8 cellular contexts compared by ENCODE assay signal in the genomic region with DNA sequence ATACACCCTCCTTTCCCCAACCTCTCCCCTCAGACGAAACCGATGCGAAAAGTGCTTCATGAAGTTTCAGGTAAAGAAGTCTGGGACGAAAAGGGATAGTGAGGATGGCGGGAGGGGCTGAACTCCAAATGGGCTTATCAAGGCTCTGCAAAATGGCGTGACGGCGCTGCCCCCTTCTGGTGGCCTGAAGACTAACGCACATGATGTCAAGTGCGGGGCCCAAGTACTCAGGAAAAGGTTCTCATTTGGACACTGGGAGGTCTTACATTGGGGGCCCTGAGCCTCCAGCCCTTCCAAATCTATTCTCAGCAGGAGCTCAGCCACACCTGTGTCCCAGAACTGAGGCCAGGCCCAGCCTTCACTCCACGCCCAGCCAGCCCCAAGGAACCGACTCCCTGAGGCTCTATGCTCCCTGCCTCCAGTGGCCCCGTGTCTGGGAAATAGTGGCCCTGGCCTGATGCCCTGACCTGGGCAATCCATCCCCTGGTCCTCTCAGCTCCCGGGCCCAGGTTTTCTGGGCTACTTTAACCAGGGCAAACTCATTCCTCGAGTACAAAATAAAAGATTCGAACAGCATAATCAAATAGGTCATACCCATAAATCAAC.
DNase-seq lines count a peak whose midpoint lies in the region; ATAC-seq, FAIRE-seq and TF ChIP-seq lines count a peak whose summit lies in the region.

No MANE protein-coding gene starts in this region.

- intact Hi-C loops in adrenal gland (cut with DNase I): loop anchor here in 1 of 2 donors (5.0 kb wide), 1 partner anchor 186 kb away; no protein-coding TSS in a partner anchor

- DNase-seq in activated CD4-positive, alpha-beta T cell treated with anti-CD3 and anti-CD28 coated beads for 48 hours: peak; percentile 70
- DNase-seq in activated CD4-positive, alpha-beta T cell treated with anti-CD3 and anti-CD28 coated beads for 4 hours: no peak
- peak; percentile 68 for DNase-seq in NB4 (ENCODE audit: low read depth)
- peak; percentile 54 to 84 (median 74) for DNase-seq in adrenal gland
- DNase-seq in keratinocyte (ENCODE audit: low read depth, low spot score): no peak
- peak; percentile 57 for DNase-seq in stimulated activated naive CD8-positive, alpha-beta T cell treated with anti-CD3 and anti-CD28 coated beads, Interleukin-15, Interleukin-2, amounts not matched to agents 100 U/mL and 50 U/mL, for 24 hours
- DNase-seq in NCI-H2227 treated with DMSO at 0.1 percent for 48 hours (lab: John Stamatoyannopoulos, UW): no peak

- H3K9me1 ChIP-seq in keratinocyte (ENCODE audit: control insufficient read depth, extremely low read depth, insufficient read depth, low read length): no peaks in the 10 kb centered on the region

- H3K9ac ChIP-seq in keratinocyte (ENCODE audit: control insufficient read depth, extremely low read depth, insufficient read depth, low read length): no peak overlapping the region

- H2AFZ ChIP-seq in keratinocyte (ENCODE audit: control insufficient read depth, low read length): no peak overlapping the region

- H3K9me3 ChIP-seq in adrenal gland (replicated peaks in 1 of 3) (no peaks in the 10 kb centered on the region), keratinocyte (ENCODE audit: control insufficient read depth, low read depth, low read length) (no peaks in the 10 kb centered on the region)

- H3K36me3 ChIP-seq in adrenal gland (replicated peaks in 1 of 2) (no peaks in the 10 kb centered on the region), keratinocyte (ENCODE audit: control insufficient read depth in 2 of 2, extremely low read depth in 1 of 2, insufficient read depth in 2 of 2, low read length in 2 of 2) (no peaks in the 10 kb centered on the region)

- dilution Hi-C loops in keratinocyte (cut with MboI; ENCODE audit: extremely low pct_ligation_motif_present, low sequenced_read_pairs): no loop called here

- ATAC-seq in stimulated activated naive CD8-positive, alpha-beta T cell treated with anti-CD3 and anti-CD28 coated beads, Interleukin-15, Interleukin-2, amounts not matched to agents 100 U/mL and 50 U/mL, for 24 hours: peak; percentile 20
- ATAC-seq in GM21526 (IDR thresholded peaks at IDR 0.05; ENCODE audit: low FRiP score, unreplicated experiment): no peak

- H3K4me1 ChIP-seq in adrenal gland (replicated peaks in 1 of 2) (no peaks in the 10 kb centered on the region), keratinocyte (ENCODE audit: control insufficient read depth, extremely low read depth, insufficient read depth, low read length) (no peaks in the 10 kb centered on the region)

- no peak overlapping the region for H3K4me3 ChIP-seq in NB4 (ENCODE audit: low read depth, low read length)
- no peak overlapping the region for H3K4me3 ChIP-seq in adrenal gland
- H3K4me3 ChIP-seq in keratinocyte (ENCODE audit: control insufficient read depth in 2 of 3, extremely low read depth in 1 of 3, insufficient read depth in 2 of 3, low read depth in 1 of 3, low read length in 3 of 3): no peak overlapping the region

- no peak overlapping the region for H3K27ac ChIP-seq in adrenal gland
- no peak overlapping the region for H3K27ac ChIP-seq in keratinocyte (ENCODE audit: control insufficient read depth, insufficient read depth, low read length)

- TF ChIP-seq POLR2A in NB4 (IDR thresholded peaks at IDR 0.05; ENCODE audit: extremely low read depth, insufficient read length) (no peak), adrenal gland (IDR thresholded peaks at IDR 0.05) (no peak)

- H3K4me2 ChIP-seq in keratinocyte (ENCODE audit: control insufficient read depth, extremely low read depth, insufficient read depth, low read depth, low read length): no peak overlapping the region

- WGBS in adrenal gland, 4 donors: 40 to 44% (median 43%) methylated on average over 15 to 16 of the region's 16 CpGs

- no peaks in the 10 kb centered on the region for H4K20me1 ChIP-seq in keratinocyte (ENCODE audit: control insufficient read depth, extremely low read depth, insufficient read depth, low read length)

- no peaks in the 10 kb centered on the region for H3K79me2 ChIP-seq in keratinocyte (ENCODE audit: control insufficient read depth, insufficient read depth, low read length)

- no peaks in the 10 kb centered on the region for H3K27me3 ChIP-seq in adrenal gland
- H3K27me3 ChIP-seq in keratinocyte (ENCODE audit: control insufficient read depth, extremely low read depth, insufficient read depth, low read length): no peaks in the 10 kb centered on the region

- peak; percentile 63 for TF ChIP-seq CTCF in NB4 (IDR thresholded peaks at IDR 0.05; ENCODE audit: low read depth, low read length)
- peak; percentile 49 to 88 (median 80) for TF ChIP-seq CTCF in adrenal gland (IDR thresholded peaks at IDR 0.05)
- peak; percentile 79 to 91 (median 81) for TF ChIP-seq CTCF in keratinocyte (optimal IDR thresholded peaks at IDR 0.05 in 1 of 3, IDR thresholded peaks at IDR 0.05 in 1 of 3, conservative IDR thresholded peaks at IDR 0.05 in 1 of 3; ENCODE audit: extremely low read depth in 1 of 3, insufficient read depth in 2 of 3, low read length in 3 of 3)

- FAIRE-seq in keratinocyte (lab: Jason Lieb, UNC): no peak

Comparison
In these comparisons a context has a peak if more than half of its experiments do, and no peak if none do; other contexts are left out.
1. DNase-seq: peak in activated CD4-positive, alpha-beta T cell treated with anti-CD3 and anti-CD28 coated beads for 48 hours (single experiment), NB4 (single experiment), adrenal gland (7 of 7) and stimulated activated naive CD8-positive, alpha-beta T cell treated with anti-CD3 and anti-CD28 coated beads, Interleukin-15, Interleukin-2, amounts not matched to agents 100 U/mL and 50 U/mL, for 24 hours (single experiment); none in activated CD4-positive, alpha-beta T cell treated with anti-CD3 and anti-CD28 coated beads for 4 hours (0 of 2), keratinocyte (single experiment) and NCI-H2227 treated with DMSO at 0.1 percent for 48 hours (single experiment).
2. Peak in every context shown above with its lines, with median percentiles within 50 percentile points of each other: CTCF ChIP-seq.